31 cellular contexts compared by ENCODE assay signal in genomic region chr2:176686328-176686727, GRCh38.
"Had no signal": no experiment of that assay in that cellular context is flagged by ENCODE, and none has a peak within 500 bp of the region (broad histone marks: within the 10 kb centered on the region; RNA-seq: fewer than 3 reads in every experiment).

No MANE protein-coding gene starts in this region.

- H3K36me3 Mint-ChIP-seq: immature natural killer cell, mesothelial cell of epicardium, naive B cell, natural killer cell had no signal

- H3K9me3 Mint-ChIP-seq: mesothelial cell of epicardium; naive B cell; natural killer cell; neural crest cell; stimulated activated naive CD8-positive, alpha-beta T cell treated with anti-CD3 and anti-CD28 coated beads, Interleukin-15, Interleukin-2, amounts not matched to agents 100 ng/mL and 50 ng/mL, for 24 hours had no signal

- H3K9me3 ChIP-seq: left lung, pancreas, prostate gland, suprapubic skin, thoracic aorta, tibial artery, upper lobe of right lung had no signal

- H3K4me1 ChIP-seq: left lung, pancreas, prostate gland, suprapubic skin, upper lobe of right lung had no signal

- H3K4me2 ChIP-seq: hepatocyte had no signal

- H3K79me2 ChIP-seq: hepatocyte had no signal

- DNase-seq: immature natural killer cell; kidney; left colon; left lung; mesendoderm; naive B cell; natural killer cell; nucleus accumbens; pancreas; posterior cingulate gyrus; retina; right cardiac atrium; stimulated activated CD4-positive, alpha-beta T cell treated with anti-CD3 and anti-CD28 coated beads, Interleukin-12 subunit alpha, Interleukin-12 subunit beta, amount 100 ng/mL, for 4 hours; stimulated activated CD4-positive, alpha-beta T cell treated with anti-CD3 and anti-CD28 coated beads, Interleukin-15, amount 100 ng/mL, for 24 hours; stimulated activated CD4-positive, alpha-beta T cell treated with anti-CD3 and anti-CD28 coated beads, Interleukin-2, amount 100 ng/mL, for 24 hours; stimulated activated CD4-positive, alpha-beta T cell treated with anti-CD3 and anti-CD28 coated beads, Interleukin-4, amount 100 ng/mL, for 1 hour; stimulated activated naive CD4-positive, alpha-beta T cell; tibial artery; upper lobe of right lung had no signal

- H3K27ac ChIP-seq: hepatocyte, left lung, pancreas, prostate gland, skin epidermis, suprapubic skin, thoracic aorta, tibial artery, upper lobe of right lung had no signal

- H3K4me1 Mint-ChIP-seq: immature natural killer cell, naive B cell, natural killer cell, neural crest cell had no signal

- FAIRE-seq: islet of Langerhans, kidney, pancreas, urothelium cell line had no signal

- H3K36me3 ChIP-seq: left lung, pancreas, prostate gland, suprapubic skin, thoracic aorta, tibial artery, upper lobe of right lung had no signal

- H3K27ac Mint-ChIP-seq: immature natural killer cell; naive B cell; natural killer cell; stimulated activated naive CD8-positive, alpha-beta T cell treated with anti-CD3 and anti-CD28 coated beads, Interleukin-15, Interleukin-2, amounts not matched to agents 100 ng/mL and 50 ng/mL, for 24 hours had no signal

- H3K4me3 ChIP-seq: hepatocyte, left lung, lung, pancreas, prostate gland, skin epidermis, suprapubic skin, thoracic aorta, tibial artery, upper lobe of right lung had no signal

- H2AFZ ChIP-seq: hepatocyte had no signal

- H3K27me3 ChIP-seq: hepatocyte, pancreas, tibial artery, upper lobe of right lung had no signal

- ATAC-seq: left colon, natural killer cell, pancreas, sciatic nerve had no signal

- H3K4me3 Mint-ChIP-seq: immature natural killer cell; mesothelial cell of epicardium; naive B cell; natural killer cell; neural crest cell; stimulated activated naive CD8-positive, alpha-beta T cell treated with anti-CD3 and anti-CD28 coated beads, Interleukin-15, Interleukin-2, amounts not matched to agents 100 ng/mL and 50 ng/mL, for 24 hours had no signal
